ENCODE assay signal across 1 cellular context in genomic region chr12:54164402-54165145, GRCh38.
TF ChIP-seq lines count a peak whose summit lies in the region.

No MANE protein-coding gene starts in this region.

TF ChIP-seq in HEK293, 187 proteins besides CTCF, POLR2A, EP300 and RAD21 (continued from another document):
- TF ChIP-seq BCL6B (tag by site-specific recombination; IDR thresholded peaks at IDR 0.05) (no peak), ZNF529 (tag by site-specific recombination; IDR thresholded peaks at IDR 0.05; ENCODE audit: insufficient replicate concordance) (no peak), ZNF24 (tag by site-specific recombination; IDR thresholded peaks at IDR 0.05) (no peak), PRDM6 (tag by site-specific recombination; IDR thresholded peaks at IDR 0.05) (0 out of 2 replicates have a peak, but pooled peaks have one; percentile 4), ZNF423 (tag by site-specific recombination; IDR thresholded peaks at IDR 0.05) (peak; percentile 51; the same call in 1 of the 2 replicates), ZNF280C (tag by site-specific recombination; IDR thresholded peaks at IDR 0.05) (no peak), ZNF76 (tag by site-specific recombination; IDR thresholded peaks at IDR 0.05; ENCODE audit: borderline replicate concordance, low read depth) (no peak), ZNF660 (tag by site-specific recombination; IDR thresholded peaks at IDR 0.05) (no peak), ZNF280D (tag by site-specific recombination; IDR thresholded peaks at IDR 0.05) (no peak), ZFHX2 (tag by site-specific recombination; conservative IDR thresholded peaks at IDR 0.05) (no peak), KLF7 (tag by site-specific recombination; IDR thresholded peaks at IDR 0.05; ENCODE audit: borderline replicate concordance) (no peak), ZNF610 (tag by site-specific recombination; IDR thresholded peaks at IDR 0.05; ENCODE audit: borderline replicate concordance) (no peak), ZSCAN4 (tag by site-specific recombination; IDR thresholded peaks at IDR 0.05) (no peak), ZNF530 (tag by site-specific recombination; IDR thresholded peaks at IDR 0.05; ENCODE audit: low read depth) (no peak), ZNF366 (tag by site-specific recombination; conservative IDR thresholded peaks at IDR 0.05) (0 out of 2 replicates have a peak, but pooled peaks have one; percentile 5), ZIC2 (tag by site-specific recombination; IDR thresholded peaks at IDR 0.05) (peak; percentile 97), HOXD13 (CRISPR knock-in tag; IDR thresholded peaks at IDR 0.05; ENCODE audit: borderline replicate concordance) (no peak), BCL11B (tag by site-specific recombination; IDR thresholded peaks at IDR 0.05; ENCODE audit: low read depth) (no peak), ZNF112 (tag by site-specific recombination; IDR thresholded peaks at IDR 0.05) (no peak), ZNF223 (tag by site-specific recombination; IDR thresholded peaks at IDR 0.05) (no peak), PRDM1 (tag by site-specific recombination; IDR thresholded peaks at IDR 0.05) (0 out of 2 replicates have a peak, but pooled peaks have one; percentile 8), ZNF18 (tag by site-specific recombination; IDR thresholded peaks at IDR 0.05) (no peak), HIC1 (tag by site-specific recombination; IDR thresholded peaks at IDR 0.05) (no peak), ZNF302 (tag by site-specific recombination; IDR thresholded peaks at IDR 0.05; ENCODE audit: low read depth) (no peak), ZNF585B (tag by site-specific recombination; IDR thresholded peaks at IDR 0.05) (no peak), MZF1 (tag by site-specific recombination; IDR thresholded peaks at IDR 0.05; ENCODE audit: borderline replicate concordance) (no peak), ZNF639 (tag by site-specific recombination; IDR thresholded peaks at IDR 0.05) (no peak), ZNF658 (tag by site-specific recombination; IDR thresholded peaks at IDR 0.05) (no peak), KLF10 (tag by site-specific recombination; IDR thresholded peaks at IDR 0.05) (no peak), ZNF830 (tag by site-specific recombination; IDR thresholded peaks at IDR 0.05; ENCODE audit: low read depth) (no peak), TRIM28 (IDR thresholded peaks at IDR 0.05; ENCODE audit: borderline replicate concordance, low read length) (no peak), ZXDB (tag by site-specific recombination; IDR thresholded peaks at IDR 0.05) (no peak), ZNF324 (tag by site-specific recombination; IDR thresholded peaks at IDR 0.05) (no peak), ZNF692 (tag by site-specific recombination; IDR thresholded peaks at IDR 0.05) (no peak)
TF ChIP-seq in HEK293: peak in this region for 11.
